25 cellular contexts compared by ENCODE assay signal in genomic region chr17:50805486-50805885, GRCh38. TPM values are rescaled to one million over a fixed set of nuclear protein-coding genes. Genes with fewer than 3 reads are reported as not detected.
"Had no signal": no experiment of that assay in that cellular context is flagged by ENCODE, and none has a peak within 500 bp of the region (broad histone marks: within the 10 kb centered on the region; RNA-seq: fewer than 3 reads in every experiment).

No MANE protein-coding gene starts in this region.

- H3K4me3 ChIP-seq: adrenal gland, breast epithelium had no signal

- H3K4me1 Mint-ChIP-seq: activated naive CD8-positive, alpha-beta T cell treated with anti-CD3 and anti-CD28 coated beads, Interleukin-2, amount 10 ng/mL, durations not matched to agents 7 days and 5 days had no signal

- H3K4me1 ChIP-seq: adrenal gland, breast epithelium had no signal

- H3K36me3 ChIP-seq: adrenal gland, breast epithelium had no signal

- H3K27ac Mint-ChIP-seq: activated CD8-positive, alpha-beta T cell treated with anti-CD3 and anti-CD28 coated beads, Interleukin-2, amount 10 ng/mL, durations not matched to agents 7 days and 5 days; activated naive CD8-positive, alpha-beta T cell treated with anti-CD3 and anti-CD28 coated beads, Interleukin-2, amount 10 ng/mL, durations not matched to agents 7 days and 5 days; T-helper 1 cell treated with Interleukin-12 subunit alpha and Interleukin-12 subunit beta and Interleukin-4 antibody, amounts not matched to agents 30 μg/mL and 1 μg/mL, for 36 hours had no signal

- FAIRE-seq: RCC 7860 had no signal

- H3K4me3 Mint-ChIP-seq: activated CD8-positive, alpha-beta T cell treated with anti-CD3 and anti-CD28 coated beads, Interleukin-2, amount 10 ng/mL, durations not matched to agents 7 days and 5 days; activated naive CD8-positive, alpha-beta T cell treated with anti-CD3 and anti-CD28 coated beads, Interleukin-2, amount 10 ng/mL, durations not matched to agents 7 days and 5 days; T-helper 1 cell treated with Interleukin-12 subunit alpha and Interleukin-12 subunit beta and Interleukin-4 antibody, amounts not matched to agents 30 μg/mL and 1 μg/mL, for 36 hours had no signal

- H3K36me3 Mint-ChIP-seq: activated naive CD8-positive, alpha-beta T cell treated with anti-CD3 and anti-CD28 coated beads, Interleukin-2, amount 10 ng/mL, durations not matched to agents 7 days and 5 days had no signal

- DNase-seq: activated CD4-positive, alpha-beta T cell treated with anti-CD3 and anti-CD28 coated beads for 48 hours; activated CD4-positive, alpha-beta T cell treated with anti-CD3 and anti-CD28 coated beads, Interleukin-2, amount 50 U/mL, for 4 hours; activated CD8-positive, alpha-beta memory T cell treated with anti-CD3 and anti-CD28 coated beads, Interleukin-2, amount 50 U/mL, for 48 hours; activated CD8-positive, alpha-beta T cell treated with anti-CD3 and anti-CD28 coated beads, Interleukin-2, amount 10 ng/mL, durations not matched to agents 7 days and 5 days; activated naive CD4-positive, alpha-beta T cell treated with anti-CD3 and anti-CD28 coated beads, Interleukin-2, amount 50 U/mL, for 16 hours; activated naive CD8-positive, alpha-beta T cell treated with anti-CD3 and anti-CD28 coated beads, Interleukin-2, amount 10 ng/mL, durations not matched to agents 7 days and 5 days; activated T-cell treated with anti-CD3 and anti-CD28 coated beads, Interleukin-2, amount 50 U/mL, for 1 hour; adrenal gland; caudate nucleus; KG1; NCI-H1417; NCI-H1694 treated with DMSO at 0.1 percent for 48 hours; NCI-H2029 treated with DMSO at 0.1 percent for 48 hours; NCI-H345; NCI-H510A; NCI-H526 treated with DMSO at 0.1 percent for 48 hours; PC-3; SHP77 treated with DMSO at 0.1 percent for 48 hours had no signal

- H3K27ac ChIP-seq: adrenal gland, breast epithelium had no signal

- H3K27me3 ChIP-seq: adrenal gland, breast epithelium had no signal

- H3K9me3 Mint-ChIP-seq: activated naive CD8-positive, alpha-beta T cell treated with anti-CD3 and anti-CD28 coated beads, Interleukin-2, amount 10 ng/mL, durations not matched to agents 7 days and 5 days; T-helper 1 cell treated with Interleukin-12 subunit alpha and Interleukin-12 subunit beta and Interleukin-4 antibody, amounts not matched to agents 30 μg/mL and 1 μg/mL, for 36 hours had no signal

- H3K9me3 ChIP-seq: adrenal gland, breast epithelium had no signal

- ATAC-seq: activated CD4-positive, CD25-positive, alpha-beta regulatory T cell treated with anti-CD3 and anti-CD28 coated beads, Interleukin-2, amount 50 U/mL, for 24 hours; activated CD8-positive, alpha-beta T cell treated with anti-CD3 and anti-CD28 coated beads, Interleukin-2, amount 10 ng/mL, durations not matched to agents 7 days and 5 days; PC-3 had no signal

RNA-seq across cellular contexts. Expression of gene WFIKKN2, which starts 29.9 kb away (rescaled TPM):
- total RNA-seq: activated CD8-positive, alpha-beta T cell treated with anti-CD3 and anti-CD28 coated beads, Interleukin-2, amount 10 ng/mL, durations not matched to agents 7 days and 5 days; activated naive CD8-positive, alpha-beta T cell treated with anti-CD3 and anti-CD28 coated beads, Interleukin-2, amount 10 ng/mL, durations not matched to agents 7 days and 5 days; breast epithelium; LHCN-M2; M059J; PC-3; SK-MEL-5 had no signal

RNA-seq across cellular contexts. Expression of gene ANKRD40CL, which starts 38.2 kb away (rescaled TPM):
- total RNA-seq: activated CD8-positive, alpha-beta T cell treated with anti-CD3 and anti-CD28 coated beads, Interleukin-2, amount 10 ng/mL, durations not matched to agents 7 days and 5 days; activated naive CD8-positive, alpha-beta T cell treated with anti-CD3 and anti-CD28 coated beads, Interleukin-2, amount 10 ng/mL, durations not matched to agents 7 days and 5 days; adrenal gland; breast epithelium; LHCN-M2; M059J; PC-3; SK-MEL-5 had no signal
- polyA plus RNA-seq: adrenal gland had no signal
